ENCODE assay signal across 8 cellular contexts in genomic region chr9:37120840-37121335, GRCh38. TPM values are rescaled to one million over a fixed set of nuclear protein-coding genes. Genes with fewer than 3 reads are reported as not detected.
DNase-seq lines count a peak whose midpoint lies in the region; ATAC-seq and TF ChIP-seq lines count a peak whose summit lies in the region.
"Not testable (repeated sequence)": the region's sequence is repeated elsewhere in the genome, so short reads cannot be mapped to it uniquely, and the experiment has no call there.

No MANE protein-coding gene starts in this region.

- peak overlapping the region; percentile 98 for H3K4me3 Mint-ChIP-seq in activated T-helper 2 cell treated with anti-CD3 and anti-CD28 coated beads, Interferon-gamma antibody, Interleukin-2, Interleukin-4, amounts not matched to agents 10 μg/mL and 5 μg/mL and 100 μg/mL, durations not matched to agents 14 hours and 24 hours and 36 hours (ENCODE audit: low read depth)
- H3K4me3 Mint-ChIP-seq in stimulated activated effector memory CD8-positive, alpha-beta T cell treated with anti-CD3 and anti-CD28 coated beads, Interleukin-12 subunit alpha, Interleukin-12 subunit beta, amount 100 ng/mL, for 72 hours: peak overlapping the region; percentile 87

- not testable (repeated sequence) for H3K27me3 ChIP-seq in mesenchymal stem cell (ENCODE audit: control insufficient read depth in 1 of 2, insufficient read depth in 1 of 2, low read length in 2 of 2)

- H3K18ac ChIP-seq in mesenchymal stem cell (ENCODE audit: low read depth in 1 of 2, low read length in 2 of 2): peak overlapping the region; percentile 62 to 89

- peak; percentile 17 for DNase-seq in NCI-H774 (lab: John Stamatoyannopoulos, UW)
- DNase-seq in activated T-helper 2 cell treated with anti-CD3 and anti-CD28 coated beads, Interferon-gamma antibody, Interleukin-2, Interleukin-4, amounts not matched to agents 10 μg/mL and 5 μg/mL and 100 μg/mL, durations not matched to agents 14 hours and 24 hours and 36 hours (ENCODE audit: low spot score); mesenchymal stem cell; stimulated activated effector memory CD8-positive, alpha-beta T cell treated with anti-CD3 and anti-CD28 coated beads, Interleukin-12 subunit alpha, Interleukin-12 subunit beta, amount 100 ng/mL, for 72 hours (ENCODE audit: low spot score in 2 of 2): not testable (repeated sequence)

- peak overlapping the region; percentile 98 for H4K8ac ChIP-seq in mesenchymal stem cell (ENCODE audit: low read length)

- not testable (repeated sequence) for H2BK12ac ChIP-seq in mesenchymal stem cell (ENCODE audit: low read length in 2 of 2)

- peaks cover 20% of the 10 kb centered on the region for H3K36me3 Mint-ChIP-seq in activated T-helper 2 cell treated with anti-CD3 and anti-CD28 coated beads, Interferon-gamma antibody, Interleukin-2, Interleukin-4, amounts not matched to agents 10 μg/mL and 5 μg/mL and 100 μg/mL, durations not matched to agents 14 hours and 24 hours and 36 hours (ENCODE audit: low read depth)
- peaks cover 14% of the 10 kb centered on the region for H3K36me3 Mint-ChIP-seq in stimulated activated effector memory CD8-positive, alpha-beta T cell treated with anti-CD3 and anti-CD28 coated beads, Interleukin-12 subunit alpha, Interleukin-12 subunit beta, amount 100 ng/mL, for 72 hours

- H2BK15ac ChIP-seq in mesenchymal stem cell (ENCODE audit: low read depth, poor library complexity, severe bottlenecking): not testable (repeated sequence)

- H3K9me3 ChIP-seq in mesenchymal stem cell (ENCODE audit: control insufficient read depth, low read length): not testable (repeated sequence)

- H2AFZ ChIP-seq in mesenchymal stem cell (ENCODE audit: low read depth, low read length): peak overlapping the region; percentile 83

- H3K4me2 ChIP-seq in mesenchymal stem cell (ENCODE audit: low read length, poor library complexity, severe bottlenecking): peak overlapping the region; percentile 80

- H3K9me3 Mint-ChIP-seq in activated T-helper 2 cell treated with anti-CD3 and anti-CD28 coated beads, Interferon-gamma antibody, Interleukin-2, Interleukin-4, amounts not matched to agents 10 μg/mL and 5 μg/mL and 100 μg/mL, durations not matched to agents 14 hours and 24 hours and 36 hours; stimulated activated effector memory CD8-positive, alpha-beta T cell treated with anti-CD3 and anti-CD28 coated beads, Interleukin-12 subunit alpha, Interleukin-12 subunit beta, amount 100 ng/mL, for 72 hours: not testable (repeated sequence)

- not testable (repeated sequence) for H2BK120ac ChIP-seq in mesenchymal stem cell (ENCODE audit: low read depth, low read length)

- peak overlapping the region; percentile 84 to 99 for H3K4me3 ChIP-seq in mesenchymal stem cell (ENCODE audit: insufficient read depth in 1 of 2, low read depth in 1 of 2, low read length in 2 of 2)

- under 1% methylated on average over 19 of the region's 23 CpGs for WGBS in mesenchymal stem cell

- H3K79me1 ChIP-seq in mesenchymal stem cell (replicated peaks; ENCODE audit: low read length, poor library complexity, severe bottlenecking): not testable (repeated sequence)

- peak overlapping the region; percentile 39 for H2BK5ac ChIP-seq in mesenchymal stem cell (ENCODE audit: low read depth, low read length, poor library complexity, severe bottlenecking)

- H3K9ac ChIP-seq in mesenchymal stem cell (ENCODE audit: low read length): peak overlapping the region; percentile 94

- H3K4me1 ChIP-seq in mesenchymal stem cell (ENCODE audit: control insufficient read depth, insufficient read depth, low read depth, low read length): not testable (repeated sequence)

- not testable (repeated sequence) for H3K36me3 ChIP-seq in mesenchymal stem cell (ENCODE audit: control insufficient read depth in 1 of 2, insufficient read depth in 2 of 2, low read depth in 1 of 2, low read length in 2 of 2)

- H3K27me3 Mint-ChIP-seq in activated T-helper 2 cell treated with anti-CD3 and anti-CD28 coated beads, Interferon-gamma antibody, Interleukin-2, Interleukin-4, amounts not matched to agents 10 μg/mL and 5 μg/mL and 100 μg/mL, durations not matched to agents 14 hours and 24 hours and 36 hours (ENCODE audit: low read depth): not testable (repeated sequence)

- peak overlapping the region; percentile 99 for H4K91ac ChIP-seq in mesenchymal stem cell (ENCODE audit: low read length)

- peak; percentile 10 for ATAC-seq in GM19463 (IDR thresholded peaks at IDR 0.05; ENCODE audit: unreplicated experiment)
- ATAC-seq in HG03045 (IDR thresholded peaks at IDR 0.05; ENCODE audit: unreplicated experiment): peak; percentile 27
- peak; percentile 26 for ATAC-seq in esophagus mucosa
- ATAC-seq in stimulated activated effector memory CD8-positive, alpha-beta T cell treated with anti-CD3 and anti-CD28 coated beads, Interleukin-12 subunit alpha, Interleukin-12 subunit beta, amount 100 ng/mL, for 72 hours: peak; percentile 43

- not testable (repeated sequence) for H2AK5ac ChIP-seq in mesenchymal stem cell (ENCODE audit: low read length, severe bottlenecking)

- H3K23ac ChIP-seq in mesenchymal stem cell (ENCODE audit: low read length in 2 of 2): peak overlapping the region in 1 of 2 experiments; percentile 79

- intact Hi-C loops in activated T-helper 2 cell treated with anti-CD3 and anti-CD28 coated beads, Interferon-gamma antibody, Interleukin-2, Interleukin-4, amounts not matched to agents 10 μg/mL and 5 μg/mL and 100 μg/mL, durations not matched to agents 14 hours and 24 hours and 36 hours (cut with micrococcal nuclease): loop anchor here (1.0 to 5.0 kb wide), 4 partner anchors 42 to 344 kb away; partner anchors contain the start of gene ZBTB5

- peak overlapping the region in 1 of 2 experiments; percentile 65 for H3K4ac ChIP-seq in mesenchymal stem cell (ENCODE audit: low read depth in 1 of 2, low read length in 2 of 2)

- TF ChIP-seq CTCF in C4-2B (conservative IDR thresholded peaks at IDR 0.05): not testable (repeated sequence)

- peak overlapping the region; percentile 99 for H3K27ac Mint-ChIP-seq in activated T-helper 2 cell treated with anti-CD3 and anti-CD28 coated beads, Interferon-gamma antibody, Interleukin-2, Interleukin-4, amounts not matched to agents 10 μg/mL and 5 μg/mL and 100 μg/mL, durations not matched to agents 14 hours and 24 hours and 36 hours
- peak overlapping the region; percentile 99 for H3K27ac Mint-ChIP-seq in stimulated activated effector memory CD8-positive, alpha-beta T cell treated with anti-CD3 and anti-CD28 coated beads, Interleukin-12 subunit alpha, Interleukin-12 subunit beta, amount 100 ng/mL, for 72 hours

- H3K4me1 Mint-ChIP-seq in activated T-helper 2 cell treated with anti-CD3 and anti-CD28 coated beads, Interferon-gamma antibody, Interleukin-2, Interleukin-4, amounts not matched to agents 10 μg/mL and 5 μg/mL and 100 μg/mL, durations not matched to agents 14 hours and 24 hours and 36 hours (ENCODE audit: low read depth): peaks cover 27% of the 10 kb centered on the region
- H3K4me1 Mint-ChIP-seq in stimulated activated effector memory CD8-positive, alpha-beta T cell treated with anti-CD3 and anti-CD28 coated beads, Interleukin-12 subunit alpha, Interleukin-12 subunit beta, amount 100 ng/mL, for 72 hours: peaks cover 27% of the 10 kb centered on the region

- peak overlapping the region in 1 of 2 experiments; percentile 89 for H3K14ac ChIP-seq in mesenchymal stem cell (ENCODE audit: low read length in 2 of 2)

- H3K27ac ChIP-seq in C4-2B: peak overlapping the region; percentile 82
- not testable (repeated sequence) for H3K27ac ChIP-seq in mesenchymal stem cell (ENCODE audit: low read length, poor library complexity, severe bottlenecking)

RNA-seq across cellular contexts. Expression of gene ZCCHC7, which starts 0.5 kb away (rescaled TPM):
- 22.1 and 26.1 TPM in 2 replicates for total RNA-seq in activated T-helper 2 cell treated with anti-CD3 and anti-CD28 coated beads, Interferon-gamma antibody, Interleukin-2, Interleukin-4, amounts not matched to agents 10 μg/mL and 5 μg/mL and 100 μg/mL, durations not matched to agents 14 hours and 24 hours and 36 hours
- 10.4 TPM for total RNA-seq in esophagus mucosa
- 27.6 TPM for polyA plus RNA-seq in mesenchymal stem cell (2013, experiment 1 of 2)
- polyA plus RNA-seq in mesenchymal stem cell (2013, experiment 2 of 2): 28.3 TPM
